ENCODE assay signal across 8 cellular contexts in genomic region chr14:81170104-81170828, GRCh38. TPM values are rescaled to one million over a fixed set of nuclear protein-coding genes. Genes with fewer than 3 reads are reported as not detected.
A peak's percentile ranks its signal among the peaks of the same experiment; 100 is the strongest.
DNase-seq lines count a peak whose midpoint lies in the region; ATAC-seq and TF ChIP-seq lines count a peak whose summit lies in the region.

No MANE protein-coding gene starts in this region.

- DNase-seq in NCI-H1092 (lab: John Stamatoyannopoulos, UW) (peak; percentile 84), cardiac muscle cell (ENCODE audit: low read depth in 1 of 2, low spot score in 1 of 2) (peak; percentile 90 to 91), transverse colon (peak; percentile 93)
- DNase-seq in activated naive CD8-positive, alpha-beta T cell treated with anti-CD3 and anti-CD28 coated beads, Interleukin-2, amount 10 ng/mL, durations not matched to agents 7 days and 5 days: peak; percentile 88

- H3K4me3 Mint-ChIP-seq in activated naive CD8-positive, alpha-beta T cell treated with anti-CD3 and anti-CD28 coated beads, Interleukin-2, amount 10 ng/mL, durations not matched to agents 7 days and 5 days: peak overlapping the region; percentile 87

- H3K4me3 ChIP-seq in cardiac muscle cell (peak overlapping the region; percentile 40), parathyroid adenoma (ENCODE audit: low read depth, low read length) (peak overlapping the region; percentile 81), transverse colon (peak overlapping the region; percentile 41 to 76 (median 60))

- H3K4me1 ChIP-seq in cardiac muscle cell (ENCODE audit: low read depth): peaks cover 8% of the 10 kb centered on the region
- H3K4me1 ChIP-seq in parathyroid adenoma: peaks cover 7% of the 10 kb centered on the region
- peaks cover 4 to 15% (median 6%) of the 10 kb centered on the region in 4 donors for H3K4me1 ChIP-seq in transverse colon

- 0 to 1% methylated on average over 1 to 21 of the region's 28 CpGs for WGBS in transverse colon (ENCODE audit: low coverage in 1 of 2), 2 donors

- peaks cover 33% of the 10 kb centered on the region for H3K4me1 Mint-ChIP-seq in activated naive CD8-positive, alpha-beta T cell treated with anti-CD3 and anti-CD28 coated beads, Interleukin-2, amount 10 ng/mL, durations not matched to agents 7 days and 5 days

- H3K36me3 Mint-ChIP-seq in activated naive CD8-positive, alpha-beta T cell treated with anti-CD3 and anti-CD28 coated beads, Interleukin-2, amount 10 ng/mL, durations not matched to agents 7 days and 5 days: peaks cover 4% of the 10 kb centered on the region

- H3K9me3 ChIP-seq in cardiac muscle cell (ENCODE audit: low read depth) (no peaks in the 10 kb centered on the region), parathyroid adenoma (ENCODE audit: control insufficient read depth, low read length) (no peaks in the 10 kb centered on the region), transverse colon (no peaks in the 10 kb centered on the region)

- H3K27ac Mint-ChIP-seq in activated naive CD8-positive, alpha-beta T cell treated with anti-CD3 and anti-CD28 coated beads, Interleukin-2, amount 10 ng/mL, durations not matched to agents 7 days and 5 days: peak overlapping the region; percentile 92

- H3K27me3 Mint-ChIP-seq in activated naive CD8-positive, alpha-beta T cell treated with anti-CD3 and anti-CD28 coated beads, Interleukin-2, amount 10 ng/mL, durations not matched to agents 7 days and 5 days: no peaks in the 10 kb centered on the region

- H3K79me2 ChIP-seq in parathyroid adenoma: no peaks in the 10 kb centered on the region

- peak overlapping the region; percentile 99 for H2AFZ ChIP-seq in parathyroid adenoma

- TF ChIP-seq CTCF in GM12801 (IDR thresholded peaks at IDR 0.05; ENCODE audit: extremely low read depth, insufficient read length) (peak; percentile 42), cardiac muscle cell (IDR thresholded peaks at IDR 0.05; ENCODE audit: low read depth, low read length) (peak; percentile 89), parathyroid adenoma (IDR thresholded peaks at IDR 0.05) (peak; percentile 95), transverse colon (IDR thresholded peaks at IDR 0.05) (peak; percentile 84 to 92 (median 91))

- peak; percentile 70 for TF ChIP-seq POLR2A in transverse colon (IDR thresholded peaks at IDR 0.05)

- H3K4me2 ChIP-seq in parathyroid adenoma (ENCODE audit: low read length): peak overlapping the region; percentile 97

- in situ Hi-C loops in transverse colon (cut with MboI; ENCODE audit: low pct_ligation_motif_present in 1 of 4, low pct_unique_long_range_greater_than_20kb in 1 of 4, low sequenced_read_pairs in 3 of 4): loop anchor here in 2 of 4 donors (5.0 to 10.0 kb wide), 2 partner anchors 173 to 215 kb away; partner anchors contain the start of gene TSHR (in 1 of the 2)

- H3K9ac ChIP-seq in parathyroid adenoma: peak overlapping the region; percentile 62

- intact Hi-C loops in transverse colon (cut with DNase I; ENCODE audit: low total_unique reads): loop anchor here (5.0 kb wide), 1 partner anchor 173 kb away; no protein-coding TSS in a partner anchor

- no peaks in the 10 kb centered on the region for H3K27me3 ChIP-seq in cardiac muscle cell
- H3K27me3 ChIP-seq in parathyroid adenoma (ENCODE audit: control insufficient read depth, insufficient read depth, low read length): no peaks in the 10 kb centered on the region
- H3K27me3 ChIP-seq in transverse colon: no peaks in the 10 kb centered on the region

- ATAC-seq in HG02610 (IDR thresholded peaks at IDR 0.05; ENCODE audit: unreplicated experiment) (peak; percentile 96), SK-N-SH treated with all-trans-retinoic acid at 6 μM for 48 hours (peak; percentile 100)
- ATAC-seq in activated naive CD8-positive, alpha-beta T cell treated with anti-CD3 and anti-CD28 coated beads, Interleukin-2, amount 10 ng/mL, durations not matched to agents 7 days and 5 days (ENCODE audit: low read depth): peak; percentile 99

- no peaks in the 10 kb centered on the region for H3K9me3 Mint-ChIP-seq in activated naive CD8-positive, alpha-beta T cell treated with anti-CD3 and anti-CD28 coated beads, Interleukin-2, amount 10 ng/mL, durations not matched to agents 7 days and 5 days

- TF ChIP-seq EP300 in transverse colon (IDR thresholded peaks at IDR 0.05; ENCODE audit: low read depth): no peak

- H3K36me3 ChIP-seq in cardiac muscle cell: no peaks in the 10 kb centered on the region
- H3K36me3 ChIP-seq in parathyroid adenoma (ENCODE audit: control insufficient read depth, insufficient read depth, low read length): no peaks in the 10 kb centered on the region
- H3K36me3 ChIP-seq in transverse colon: no peaks in the 10 kb centered on the region

- POLR2A ChIA-PET in activated naive CD8-positive, alpha-beta T cell treated with anti-CD3 and anti-CD28 coated beads, Interleukin-2, amount 10 ng/mL, durations not matched to agents 7 days and 5 days (lab: Charles Lee): interaction anchor here (0.6 to 2.4 kb wide), 16 partner anchors 9 to 236 kb away, joined by 3 to 26 read pairs (median 4); partner anchors contain the start of genes CEP128 and GTF2A1

- H3K27ac ChIP-seq in cardiac muscle cell: peak overlapping the region; percentile 95
- peak overlapping the region; percentile 91 for H3K27ac ChIP-seq in parathyroid adenoma
- peak overlapping the region; percentile 91 to 98 (median 94) for H3K27ac ChIP-seq in transverse colon

TF ChIP-seq in SK-N-SH treated with all-trans-retinoic acid at 6 μM for 48 hours, 23 proteins besides CTCF, POLR2A, EP300 and RAD21:
- TF ChIP-seq POU6F1 (CRISPR knock-in tag; IDR thresholded peaks at IDR 0.05; ENCODE audit: borderline replicate concordance, low read depth) (no peak), GLIS3 (CRISPR knock-in tag; IDR thresholded peaks at IDR 0.05) (no peak), ZNF8 (CRISPR knock-in tag; IDR thresholded peaks at IDR 0.05) (no peak), PPARA (CRISPR knock-in tag; IDR thresholded peaks at IDR 0.05; ENCODE audit: borderline replicate concordance) (no peak), ZNF565 (CRISPR knock-in tag; conservative IDR thresholded peaks at IDR 0.05; ENCODE audit: low read depth) (no peak), ZFP3 (CRISPR knock-in tag; IDR thresholded peaks at IDR 0.05) (no peak), CSRNP3 (CRISPR knock-in tag; IDR thresholded peaks at IDR 0.05) (no peak), ISL1 (CRISPR knock-in tag; IDR thresholded peaks at IDR 0.05) (no peak), TOX (CRISPR knock-in tag; IDR thresholded peaks at IDR 0.05; ENCODE audit: borderline replicate concordance) (no peak), OSR1 (CRISPR knock-in tag; IDR thresholded peaks at IDR 0.05) (no peak)

RNA-seq across cellular contexts. Expression of gene GTF2A1, which starts 50.5 kb away (rescaled TPM):
- 10 to 100 TPM; 35.1 to 35.8 TPM for total RNA-seq in activated naive CD8-positive, alpha-beta T cell treated with anti-CD3 and anti-CD28 coated beads, Interleukin-2, amount 10 ng/mL, durations not matched to agents 7 days and 5 days
- total RNA-seq in cardiac muscle cell (17.5 and 26.8 TPM in 2 replicates), transverse colon (10 to 100 TPM; 10.5 to 48.0 (median 22.5) TPM)
- polyA plus RNA-seq in cardiac muscle cell: 3.5 and 5.2 TPM in 2 replicates

Comparison
In these comparisons a context has a peak if more than half of its experiments do, and no peak if none do; other contexts are left out.
1. Peak in every context shown above with its lines: DNase-seq, ATAC-seq, H3K4me3 ChIP-seq and H3K27ac ChIP-seq.
2. CTCF ChIP-seq: peak in every context shown above with its lines; median percentile 95 in parathyroid adenoma; 91 in transverse colon; 89 in cardiac muscle cell; 42 in GM12801.